Comparison of ENCODE assay signal across 9 cellular contexts in genomic region chr5:180135128-180135955, GRCh38.
A peak's percentile ranks its signal among the peaks of the same experiment; 100 is the strongest.
DNase-seq lines count a peak whose midpoint lies in the region; ATAC-seq and TF ChIP-seq lines count a peak whose summit lies in the region.
"Had no signal": no experiment of that assay in that cellular context is flagged by ENCODE, and none has a peak within 500 bp of the region (broad histone marks: within the 10 kb centered on the region; RNA-seq: fewer than 3 reads in every experiment).

No MANE protein-coding gene starts in this region.

- peak; percentile 53 to 59 for DNase-seq in AML-193 (lab: John Stamatoyannopoulos, UW)
- DNase-seq in activated naive CD8-positive, alpha-beta T cell treated with anti-CD3 and anti-CD28 coated beads, Interleukin-2, amount 50 U/mL, for 24 hours = peak; percentile 59
- DNase-seq in lung microvascular endothelial cell (ENCODE audit: low read depth in 2 of 2) = peak; percentile 20 to 64
- no peak for DNase-seq in DMS153 treated with DMSO at 0.1 percent for 48 hours (lab: John Stamatoyannopoulos, UW; ENCODE audit: unreplicated experiment)
- DNase-seq in Right ventricle myocardium superior = no peak
- DNase-seq in COLO668 (lab: John Stamatoyannopoulos, UW; ENCODE audit: unreplicated experiment) = no peak
- DNase-seq: NCI-H1417 treated with DMSO at 0.1 percent for 48 hours had no signal

- ATAC-seq in activated naive CD8-positive, alpha-beta T cell treated with anti-CD3 and anti-CD28 coated beads, Interleukin-2, amount 50 U/mL, for 24 hours = peak; percentile 97
- ATAC-seq in GM19351 (IDR thresholded peaks at IDR 0.05; ENCODE audit: unreplicated experiment) (no peak), Right ventricle myocardium superior (ENCODE audit: poor library complexity) (no peak)

- intact Hi-C loops in Right ventricle myocardium superior (cut with DNase I) = no loop called here

- no peaks in the 10 kb centered on the region for H3K9me3 Mint-ChIP-seq in activated naive CD8-positive, alpha-beta T cell treated with anti-CD3 and anti-CD28 coated beads, Interleukin-2, amount 50 U/mL, for 24 hours

- H3K36me3 Mint-ChIP-seq in activated naive CD8-positive, alpha-beta T cell treated with anti-CD3 and anti-CD28 coated beads, Interleukin-2, amount 50 U/mL, for 24 hours (ENCODE audit: low read depth) = no peaks in the 10 kb centered on the region

- H3K27me3 Mint-ChIP-seq in activated naive CD8-positive, alpha-beta T cell treated with anti-CD3 and anti-CD28 coated beads, Interleukin-2, amount 50 U/mL, for 24 hours = peaks cover 5% of the 10 kb centered on the region

- TF ChIP-seq RAD21 in Ishikawa (IDR thresholded peaks at IDR 0.05; ENCODE audit: low read depth) = no peak

- H3K4me3 Mint-ChIP-seq in activated naive CD8-positive, alpha-beta T cell treated with anti-CD3 and anti-CD28 coated beads, Interleukin-2, amount 50 U/mL, for 24 hours = no peak overlapping the region

- peaks cover 12% of the 10 kb centered on the region for H3K4me1 Mint-ChIP-seq in activated naive CD8-positive, alpha-beta T cell treated with anti-CD3 and anti-CD28 coated beads, Interleukin-2, amount 50 U/mL, for 24 hours

- H3K27ac Mint-ChIP-seq in activated naive CD8-positive, alpha-beta T cell treated with anti-CD3 and anti-CD28 coated beads, Interleukin-2, amount 50 U/mL, for 24 hours = no peak overlapping the region

- no peak for TF ChIP-seq EP300 in Ishikawa (IDR thresholded peaks at IDR 0.05; ENCODE audit: borderline replicate concordance)

TF ChIP-seq in Ishikawa, 13 proteins besides CTCF, POLR2A, EP300 and RAD21:
- TF ChIP-seq USF1 (IDR thresholded peaks at IDR 0.05) (no peak), CREB1 (IDR thresholded peaks at IDR 0.05; ENCODE audit: low read depth) (no peak), FOXM1 (IDR thresholded peaks at IDR 0.05; ENCODE audit: borderline replicate concordance, low read depth) (no peak), TEAD4 (IDR thresholded peaks at IDR 0.05) (no peak), REST (IDR thresholded peaks at IDR 0.05; ENCODE audit: low read depth) (no peak), CEBPB (IDR thresholded peaks at IDR 0.05) (no peak), TCF12 (IDR thresholded peaks at IDR 0.05; ENCODE audit: low read depth) (no peak), YY1 (IDR thresholded peaks at IDR 0.05; ENCODE audit: low read depth) (no peak), NFIC (IDR thresholded peaks at IDR 0.05) (no peak), EGR1 (IDR thresholded peaks at IDR 0.05) (peak; percentile 51; the same call in 1 of the 2 replicates), MAX (IDR thresholded peaks at IDR 0.05) (no peak), ZBTB7A (IDR thresholded peaks at IDR 0.05; ENCODE audit: low read depth) (0 out of 2 replicates have a peak, but pooled peaks have one; percentile 22), TAF1 (IDR thresholded peaks at IDR 0.05; ENCODE audit: low read depth) (no peak)

Comparison
In these comparisons a context has a peak if more than half of its experiments do, and no peak if none do; other contexts are left out.
1. DNase-seq: peak in AML-193 (2 of 2), activated naive CD8-positive, alpha-beta T cell treated with anti-CD3 and anti-CD28 coated beads, Interleukin-2, amount 50 U/mL, for 24 hours (single experiment) and lung microvascular endothelial cell (2 of 2); none in DMS153 treated with DMSO at 0.1 percent for 48 hours (single experiment), Right ventricle myocardium superior (single experiment) and COLO668 (single experiment).